In genomic region chr1:241834733-241835377, GRCh38 we compare ENCODE assay signal across 1 cellular context.
A peak's percentile ranks its signal among the peaks of the same experiment; 100 is the strongest.
TF ChIP-seq lines count a peak whose summit lies in the region.

No MANE protein-coding gene starts in this region.

TF ChIP-seq in HepG2, 621 proteins besides CTCF, POLR2A, EP300 and RAD21 (continued from another document):
- TF ChIP-seq LRRFIP1 (CRISPR knock-in tag; conservative IDR thresholded peaks at IDR 0.05) (no peak), NFE2L2 (IDR thresholded peaks at IDR 0.05; ENCODE audit: low read length) (no peak), SRY (CRISPR knock-in tag; IDR thresholded peaks at IDR 0.05) (no peak), ATF7-NPFF (CRISPR knock-in tag; IDR thresholded peaks at IDR 0.05; ENCODE audit: low read depth) (no peak), HIVEP1 (CRISPR knock-in tag; IDR thresholded peaks at IDR 0.05) (no peak), ZBTB26 (CRISPR knock-in tag; IDR thresholded peaks at IDR 0.05; ENCODE audit: borderline replicate concordance) (no peak), THAP9 (CRISPR knock-in tag; IDR thresholded peaks at IDR 0.05; ENCODE audit: borderline replicate concordance) (no peak), STAG1 (CRISPR knock-in tag; IDR thresholded peaks at IDR 0.05) (peak; percentile 73), SMC3 (IDR thresholded peaks at IDR 0.05; ENCODE audit: low read length) (peak; percentile 38; the same call in 1 of the 2 replicates), ZNF883 (CRISPR knock-in tag; IDR thresholded peaks at IDR 0.05; ENCODE audit: not compliant biosample characterization) (no peak), SETDB1 (CRISPR knock-in tag; IDR thresholded peaks at IDR 0.05; ENCODE audit: borderline replicate concordance) (no peak), THAP8 (CRISPR knock-in tag; IDR thresholded peaks at IDR 0.05; ENCODE audit: borderline replicate concordance) (no peak), ZBTB34 (CRISPR knock-in tag; IDR thresholded peaks at IDR 0.05) (no peak), ZNF512 (CRISPR knock-in tag; IDR thresholded peaks at IDR 0.05) (no peak), NR3C1 (CRISPR knock-in tag; IDR thresholded peaks at IDR 0.05) (no peak)
